ENCODE assay signal across 8 cellular contexts in genomic region chr6:83859410-83860346, GRCh38. TPM values are rescaled to one million over a fixed set of nuclear protein-coding genes. Genes with fewer than 3 reads are reported as not detected.
DNase-seq lines count a peak whose midpoint lies in the region; ATAC-seq and TF ChIP-seq lines count a peak whose summit lies in the region.

CYB5R4 (plus strand) TSS chr6:83859689; CDS start chr6:83859783, 94 bp downstream.

- CTCF ChIA-PET in GM10248 (lab: Yijun Ruan, JAX) (interaction anchor here (0.8 to 3.3 kb wide), 13 partner anchors 10 to 1671 kb away, joined by 3 to 15 read pairs (median 4); partner anchors contain the start of genes CEP162 and UBE3D), SK-N-SH (lab: Yijun Ruan, JAX) (interaction anchor here (0.6 to 2.2 kb wide), 11 partner anchors 20 to 638 kb away, joined by 3 to 8 read pairs (median 3); partner anchors contain the start of gene CEP162)

- H3K9me3 ChIP-seq in SK-N-SH = no peaks in the 10 kb centered on the region

- peak within 1 kb of the TSS; percentile 68 for H3K9ac ChIP-seq in SK-N-SH

- DNase-seq in GM10248 (ENCODE audit: extremely low spot score) = peak; percentile 96
- peak; percentile 88 for DNase-seq in NCI-H1048 (lab: John Stamatoyannopoulos, UW)
- peak; percentile 96 for DNase-seq in SK-N-SH
- peak; percentile 93 for DNase-seq in activated naive CD4-positive, alpha-beta T cell treated with anti-CD3 and anti-CD28 coated beads, Interleukin-2, amount 50 U/mL, for 16 hours
- peak; percentile 95 for DNase-seq in germinal center (ENCODE audit: low spot score)
- DNase-seq in nucleus accumbens (lab: John Stamatoyannopoulos, UW) = peak; percentile 26 to 95 (median 90)

- H3K4me1 ChIP-seq in SK-N-SH (ENCODE audit: control insufficient read depth in 1 of 2, insufficient read depth in 2 of 2, low read depth in 1 of 2, low read length in 1 of 2) = peaks cover 4 to 17% of the 10 kb centered on the region in 2 experiments; a peak in 3 of 4 replicates

- no peak for TF ChIP-seq EP300 in SK-N-SH (IDR thresholded peaks at IDR 0.05; ENCODE audit: borderline replicate concordance in 1 of 2, low read depth in 1 of 2, low read length in 1 of 2)

- H3K27ac ChIP-seq in SK-N-SH (ENCODE audit: low read depth in 2 of 2, low read length in 1 of 2) (peak within 1 kb of the TSS; percentile 57 to 74; a peak in 3 of 4 replicates), temporal lobe (ENCODE audit: low read depth, low read length) (peak within 1 kb of the TSS; percentile 59)

- H3K36me3 ChIP-seq in SK-N-SH (replicated peaks in 1 of 2; ENCODE audit: control insufficient read depth in 1 of 2, insufficient read depth in 2 of 2, low read length in 1 of 2) = peaks cover 5 to 8% of the 10 kb centered on the region in 2 experiments

- H3K4me3 ChIP-seq in SK-N-SH (ENCODE audit: low read depth in 2 of 2, low read length in 1 of 2) = peak within 1 kb of the TSS; percentile 69 to 85

- no peaks in the 10 kb centered on the region for H3K9me2 ChIP-seq in SK-N-SH

- peak; percentile 98 for ATAC-seq in HG02571 (IDR thresholded peaks at IDR 0.05; ENCODE audit: unreplicated experiment)

- peaks cover 4% of the 10 kb centered on the region for H3K27me3 ChIP-seq in SK-N-SH (ENCODE audit: insufficient read depth)

- 1% methylated on average over 32 of the region's 53 CpGs for whole genome bisulfite sequencing in SK-N-SH (ENCODE audit: low lambda C conversion rate)

- TF ChIP-seq CTCF in GM10248 (IDR thresholded peaks at IDR 0.05; ENCODE audit: control extremely low read depth, extremely low read depth, low read depth, missing control alignments) (no peak), SK-N-SH (IDR thresholded peaks at IDR 0.05) (peak; percentile 59)

- H3K79me2 ChIP-seq in SK-N-SH (ENCODE audit: insufficient read depth) = peaks cover 31% of the 10 kb centered on the region

- POLR2A ChIA-PET in GM10248 (lab: Yijun Ruan, JAX) = interaction anchor here (0.8 to 1.3 kb wide), 3 partner anchors 14 to 1819 kb away, joined by 3 to 12 read pairs (median 5); partner anchors contain the start of gene CEP162
- POLR2A ChIA-PET in SK-N-SH (lab: Yijun Ruan, JAX) = interaction anchor here (0.9 to 1.4 kb wide), 4 partner anchors 13 to 244 kb away, joined by 3 to 6 read pairs (median 4); partner anchors contain the start of gene SNAP91

- H2AFZ ChIP-seq in SK-N-SH (ENCODE audit: low read depth) = peak within 1 kb of the TSS; percentile 89

- H3K4me2 ChIP-seq in SK-N-SH = peak within 1 kb of the TSS; percentile 88

- H3F3A ChIP-seq in SK-N-SH (replicated peaks; ENCODE audit: insufficient read depth) = no peaks in the 10 kb centered on the region

- TF ChIP-seq RAD21 in SK-N-SH (IDR thresholded peaks at IDR 0.05; ENCODE audit: low read length) = no peak

- H4K20me1 ChIP-seq in SK-N-SH (ENCODE audit: insufficient read depth) = peaks cover 6% of the 10 kb centered on the region; the same call in 1 of the 2 replicates

TF ChIP-seq in SK-N-SH, 30 proteins besides CTCF, POLR2A, EP300 and RAD21 (continues in another document):
- no peak for TF ChIP-seq SMC3 (IDR thresholded peaks at IDR 0.05; ENCODE audit: low read depth, low read length)
- peak; percentile 79; the same call in 1 of the 2 replicates for TF ChIP-seq MAX (IDR thresholded peaks at IDR 0.05; ENCODE audit: low read depth)
- TF ChIP-seq ZBTB33 (IDR thresholded peaks at IDR 0.05; ENCODE audit: borderline replicate concordance, low read depth) = no peak
- TF ChIP-seq FOXM1 (IDR thresholded peaks at IDR 0.05; ENCODE audit: low read depth) = no peak
- no peak for TF ChIP-seq TEAD4 (IDR thresholded peaks at IDR 0.05; ENCODE audit: borderline replicate concordance, insufficient read depth)
- no peak for TF ChIP-seq MEF2A (IDR thresholded peaks at IDR 0.05; ENCODE audit: borderline replicate concordance, low read depth)
- TF ChIP-seq USF2 (IDR thresholded peaks at IDR 0.05; ENCODE audit: borderline replicate concordance, low read depth, low read length) = no peak
- TF ChIP-seq IRF3 (IDR thresholded peaks at IDR 0.05; ENCODE audit: low read depth, low read length) = no peak
- no peak for TF ChIP-seq TCF12 (IDR thresholded peaks at IDR 0.05)
- no peak for TF ChIP-seq USF1 (IDR thresholded peaks at IDR 0.05; ENCODE audit: borderline replicate concordance, low read depth)
- peak; percentile 63; the same call in 1 of the 2 replicates for TF ChIP-seq MXI1 (IDR thresholded peaks at IDR 0.05; ENCODE audit: low read depth, low read length)
- peak; percentile 72 for TF ChIP-seq RCOR1 (IDR thresholded peaks at IDR 0.05; ENCODE audit: low read length)
- TF ChIP-seq FOXJ3 (CRISPR knock-in tag; IDR thresholded peaks at IDR 0.05) = no peak
- no peak for TF ChIP-seq RXRA (IDR thresholded peaks at IDR 0.05; ENCODE audit: borderline replicate concordance, low read depth)
- peak; percentile 85 for TF ChIP-seq NRF1 (IDR thresholded peaks at IDR 0.05; ENCODE audit: low read depth, low read length)
- peak; percentile 100 for TF ChIP-seq REST (IDR thresholded peaks at IDR 0.05; ENCODE audit: low read depth, low read length)
- TF ChIP-seq TAF1 (IDR thresholded peaks at IDR 0.05; ENCODE audit: borderline replicate concordance, low read depth, low read length) = peak; percentile 70
- peak; percentile 99 for TF ChIP-seq SIN3A (IDR thresholded peaks at IDR 0.05; ENCODE audit: borderline replicate concordance, low read depth, low read length)

RNA-seq across cellular contexts. Expression of gene CYB5R4, which starts in this region (rescaled TPM):
- polyA plus RNA-seq in SK-N-SH (2012; rRNA removed) = 3.3 and 4.4 TPM in 2 replicates
- polyA plus RNA-seq in SK-N-SH (2012; cell fraction: cytosol; rRNA removed) = 6.2 and 6.5 TPM in 2 replicates
- polyA plus RNA-seq in SK-N-SH (2012; cell fraction: nucleus; rRNA removed) = 1.4 and 2.3 TPM in 2 replicates
- 11.8 TPM for total RNA-seq in temporal lobe

Comparison
In these comparisons a context has a peak if more than half of its experiments do, and no peak if none do; other contexts are left out.
1. Peak in every context shown above with its lines: DNase-seq, ATAC-seq, H3K4me3 ChIP-seq and H3K27ac ChIP-seq.